35 cellular contexts compared by ENCODE assay signal in the genomic region with DNA sequence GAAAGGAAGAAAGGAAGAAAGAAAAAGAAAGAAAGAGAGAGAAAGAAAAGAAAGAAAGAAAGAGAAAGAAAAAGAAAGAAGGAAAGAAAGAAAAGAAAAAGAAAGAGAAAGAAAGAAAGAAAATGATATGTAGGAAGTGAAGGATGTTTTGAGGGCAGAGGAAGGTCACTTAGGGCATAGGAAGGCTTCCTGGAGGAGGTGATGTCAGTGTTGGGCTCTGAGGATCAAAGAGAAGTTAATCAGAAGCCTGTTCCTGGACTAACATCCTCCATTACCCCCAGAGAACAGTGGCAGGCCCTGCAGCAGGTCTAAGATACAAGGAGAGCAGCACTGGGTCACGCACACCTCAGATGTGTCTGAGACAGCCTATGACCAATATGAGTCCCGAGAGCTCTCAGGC. TPM values are rescaled to one million over a fixed set of nuclear protein-coding genes. Genes with fewer than 3 reads are reported as not detected.
"Had no signal": no experiment of that assay in that cellular context is flagged by ENCODE, and none has a peak within 500 bp of the region (broad histone marks: within the 10 kb centered on the region; RNA-seq: fewer than 3 reads in every experiment).

No MANE protein-coding gene starts in this region.

- ATAC-seq: Panc1, Right ventricle myocardium inferior had no signal

- H3K4me1 ChIP-seq: SJCRH30 had no signal

- H3K9me3 ChIP-seq: MG63 had no signal

- H3K36me3 ChIP-seq: MG63, SJCRH30 had no signal

- DNase-seq: Kasumi-1, KG1, MG63, NCI-H1048, NCI-H1092 treated with DMSO at 0.1 percent for 48 hours, NCI-H1105 treated with DMSO at 0.1 percent for 48 hours, NCI-H1417, NCI-H1436, NCI-H146, NCI-H1694, NCI-H187, NCI-H1930, NCI-H2081 treated with DMSO at 0.1 percent for 48 hours, NCI-H2107, NCI-H2171, NCI-H226, NCI-H446 treated with DMSO at 0.1 percent for 48 hours, NCI-H510A, NCI-H524, NCI-H526, NCI-H69, NCI-H748 treated with DMSO at 0.1 percent for 48 hours, NCI-H82, PC-9, SHP77, SIG-M5, SJCRH30 had no signal

- H2AFZ ChIP-seq: PC-9 had no signal

- H3K4me2 ChIP-seq: PC-9 had no signal

- H3K27me3 ChIP-seq: MG63, SJCRH30 had no signal

- H3K4me3 ChIP-seq: MG63, PC-9, SJCRH30, SK-N-MC had no signal

- H3K27ac ChIP-seq: PC-9, RWPE1, SJCRH30, SK-N-MC had no signal

RNA-seq across cellular contexts. Expression of gene CALN1, which starts 54.7 kb away (rescaled TPM):
- total RNA-seq: M059J, OCI-LY7, PC-9, Right ventricle myocardium inferior, RPMI7951, SK-MEL-5 had no signal
